In the genomic region with DNA sequence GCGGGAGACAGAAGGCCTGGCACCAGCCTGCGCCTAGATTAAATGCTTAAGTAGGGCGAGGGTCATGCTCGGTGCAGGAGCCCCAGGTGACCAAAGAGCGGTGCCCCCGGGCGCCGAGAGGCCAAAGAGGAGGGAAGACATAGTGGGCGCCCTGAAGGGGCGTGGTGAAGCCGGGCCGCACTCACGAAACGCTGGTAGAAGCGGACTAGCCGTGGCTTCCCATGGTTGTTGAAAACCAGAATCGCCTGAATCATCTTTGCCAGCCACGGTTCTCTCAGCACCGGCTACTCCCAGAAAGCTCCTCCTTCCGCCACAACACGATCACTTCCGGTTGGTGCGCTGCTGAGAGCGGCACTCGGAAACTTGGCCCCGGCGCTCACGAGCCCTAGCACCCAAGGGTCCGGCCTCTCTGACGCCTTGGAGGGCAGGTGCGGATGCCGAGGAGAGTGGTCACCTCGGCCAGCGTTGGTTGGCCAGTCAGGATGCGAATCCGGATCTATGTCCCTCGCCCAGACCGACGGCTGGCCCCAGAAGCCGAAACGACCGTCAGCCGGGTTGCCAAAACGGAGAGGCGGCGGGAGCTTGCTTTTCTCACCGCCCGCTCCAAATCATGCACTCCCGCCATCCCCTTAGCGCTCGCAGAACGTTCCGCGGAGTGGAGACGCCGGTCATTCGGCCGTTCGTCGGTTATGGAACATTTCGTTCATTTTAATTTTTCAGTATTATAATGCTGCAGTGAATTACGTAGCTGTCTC, we compare ENCODE assay signal across 8 cellular contexts. TPM values are rescaled to one million over a fixed set of nuclear protein-coding genes. Genes with fewer than 3 reads are reported as not detected.
DNase-seq lines count a peak whose midpoint lies in the region; ATAC-seq lines count a peak whose summit lies in the region.

A gene (minus strand): TSS at position 299 of the 755 bp plus-strand sequence. CDS start 45 bp downstream, at position 254.

- H3K9me3 Mint-ChIP-seq in activated CD8-positive, alpha-beta T cell treated with anti-CD3 and anti-CD28 coated beads, Interleukin-2, amount 10 ng/mL, durations not matched to agents 7 days and 5 days (ENCODE audit: insufficient read depth): no peaks in the 10 kb centered on the region

- peaks cover 8% of the 10 kb centered on the region for H3K36me3 Mint-ChIP-seq in activated CD8-positive, alpha-beta T cell treated with anti-CD3 and anti-CD28 coated beads, Interleukin-2, amount 10 ng/mL, durations not matched to agents 7 days and 5 days (ENCODE audit: low read depth)

- POLR2A ChIA-PET in activated CD8-positive, alpha-beta T cell treated with anti-CD3 and anti-CD28 coated beads, Interleukin-2, amount 10 ng/mL, durations not matched to agents 7 days and 5 days (lab: Charles Lee): interaction anchor here (0.5 to 2.0 kb wide), 27 partner anchors 8 to 340 kb away, joined by 3 to 17 read pairs (median 3); a partner anchor contains a TSS

- CTCF ChIA-PET in activated CD8-positive, alpha-beta T cell treated with anti-CD3 and anti-CD28 coated beads, Interleukin-2, amount 10 ng/mL, durations not matched to agents 7 days and 5 days (lab: Charles Lee): interaction anchor here (0.6 to 2.3 kb wide), 7 partner anchors 17 to 182 kb away, joined by 3 to 12 read pairs (median 4); no protein-coding TSS in a partner anchor

- H3K4me3 Mint-ChIP-seq in activated CD8-positive, alpha-beta T cell treated with anti-CD3 and anti-CD28 coated beads, Interleukin-2, amount 10 ng/mL, durations not matched to agents 7 days and 5 days: peak within 1 kb of the TSS; percentile 92

- H3K4me1 Mint-ChIP-seq in activated CD8-positive, alpha-beta T cell treated with anti-CD3 and anti-CD28 coated beads, Interleukin-2, amount 10 ng/mL, durations not matched to agents 7 days and 5 days (ENCODE audit: low read depth): peaks cover 35% of the 10 kb centered on the region

- peak; percentile 91 for ATAC-seq in GM19395 (IDR thresholded peaks at IDR 0.05; ENCODE audit: unreplicated experiment)
- ATAC-seq in HG03565 (IDR thresholded peaks at IDR 0.05; ENCODE audit: unreplicated experiment): peak; percentile 85
- peak; percentile 97 for ATAC-seq in activated CD8-positive, alpha-beta T cell treated with anti-CD3 and anti-CD28 coated beads, Interleukin-2, amount 10 ng/mL, durations not matched to agents 7 days and 5 days

- H3K27ac Mint-ChIP-seq in activated CD8-positive, alpha-beta T cell treated with anti-CD3 and anti-CD28 coated beads, Interleukin-2, amount 10 ng/mL, durations not matched to agents 7 days and 5 days: peak within 1 kb of the TSS; percentile 92

- DNase-seq in CD1c-positive myeloid dendritic cell (ENCODE audit: extremely low spot score) (peak; percentile 94), NCI-H82 treated with DMSO at 0.1 percent for 48 hours (lab: John Stamatoyannopoulos, UW; ENCODE audit: unreplicated experiment) (peak; percentile 89), lung microvascular endothelial cell (ENCODE audit: low read depth in 2 of 2) (peak; percentile 92 to 95)
- peak; percentile 91 for DNase-seq in activated CD8-positive, alpha-beta T cell treated with anti-CD3 and anti-CD28 coated beads, Interleukin-2, amount 10 ng/mL, durations not matched to agents 7 days and 5 days
- DNase-seq in effector CD8-positive, alpha-beta T cell (lab: John Stamatoyannopoulos, UW): peak; percentile 73
- DNase-seq in stimulated activated CD4-positive, alpha-beta T cell treated with anti-CD3 and anti-CD28 coated beads, TNF-alpha, amount 100 ng/mL, for 48 hours (ENCODE audit: low read depth in 3 of 3): peak; percentile 83 to 89 (median 84)

- H3K27me3 Mint-ChIP-seq in activated CD8-positive, alpha-beta T cell treated with anti-CD3 and anti-CD28 coated beads, Interleukin-2, amount 10 ng/mL, durations not matched to agents 7 days and 5 days (ENCODE audit: low read depth): peaks cover 2% of the 10 kb centered on the region

RNA-seq across cellular contexts. Expression of the gene that starts here (rescaled TPM):
- total RNA-seq in activated CD8-positive, alpha-beta T cell treated with anti-CD3 and anti-CD28 coated beads, Interleukin-2, amount 10 ng/mL, durations not matched to agents 7 days and 5 days: 10 to 100 TPM; 24.7 to 25.5 TPM
- 21.6 and 30.0 TPM in 2 replicates for total RNA-seq in lung microvascular endothelial cell

Comparison
In these comparisons a context has a peak if more than half of its experiments do, and no peak if none do; other contexts are left out.
1. Peak in every context shown above with its lines: DNase-seq and ATAC-seq.